Comparison of ENCODE assay signal across 8 cellular contexts in genomic region chr22:37199839-37200161, GRCh38. TPM values are rescaled to one million over a fixed set of nuclear protein-coding genes. Genes with fewer than 3 reads are reported as not detected.
DNase-seq lines count a peak whose midpoint lies in the region; ATAC-seq and TF ChIP-seq lines count a peak whose summit lies in the region.

No MANE protein-coding gene starts in this region.

- no peak for TF ChIP-seq CTCF in right atrium auricular region (IDR thresholded peaks at IDR 0.05)
- no peak for TF ChIP-seq CTCF in liver (IDR thresholded peaks at IDR 0.05; ENCODE audit: low read depth, low read length, missing input control)

- no peaks in the 10 kb centered on the region for H3K36me3 ChIP-seq in right atrium auricular region
- no peaks in the 10 kb centered on the region for H3K36me3 ChIP-seq in liver (ENCODE audit: control insufficient read depth in 4 of 4, insufficient read depth in 3 of 4, low read depth in 1 of 4, low read length in 3 of 4)

- H3K27ac Mint-ChIP-seq in activated CD8-positive, alpha-beta T cell treated with anti-CD3 and anti-CD28 coated beads, Interleukin-2, amount 10 ng/mL, durations not matched to agents 7 days and 5 days: peak overlapping the region; percentile 96

- intact Hi-C loops in Right ventricle myocardium inferior (cut with DNase I): loop anchor here (2.0 to 5.0 kb wide), 2 partner anchors 123 to 417 kb away; no protein-coding TSS in a partner anchor

- H3K4me3 ChIP-seq in right atrium auricular region (peak overlapping the region in 1 of 2 donors; percentile 70), liver (ENCODE audit: low read depth in 1 of 3, low read length in 3 of 3) (peak overlapping the region; percentile 27 to 50 (median 43))

- peak overlapping the region; percentile 87 for H3K4me3 Mint-ChIP-seq in activated CD8-positive, alpha-beta T cell treated with anti-CD3 and anti-CD28 coated beads, Interleukin-2, amount 10 ng/mL, durations not matched to agents 7 days and 5 days

- no peaks in the 10 kb centered on the region for H3K27me3 ChIP-seq in right atrium auricular region
- H3K27me3 ChIP-seq in liver (ENCODE audit: control insufficient read depth in 4 of 4, insufficient read depth in 4 of 4, low read length in 3 of 4): no peaks in the 10 kb centered on the region

- H3K36me3 Mint-ChIP-seq in activated CD8-positive, alpha-beta T cell treated with anti-CD3 and anti-CD28 coated beads, Interleukin-2, amount 10 ng/mL, durations not matched to agents 7 days and 5 days (ENCODE audit: low read depth): peaks cover 7% of the 10 kb centered on the region

- H3K9me3 ChIP-seq in right atrium auricular region (no peaks in the 10 kb centered on the region), liver (ENCODE audit: control insufficient read depth in 4 of 4, low read length in 3 of 4) (no peaks in the 10 kb centered on the region)

- ATAC-seq in Right ventricle myocardium inferior: no peak
- no peak for ATAC-seq in activated CD8-positive, alpha-beta T cell treated with anti-CD3 and anti-CD28 coated beads, Interleukin-2, amount 10 ng/mL, durations not matched to agents 7 days and 5 days
- ATAC-seq in HG02981 (IDR thresholded peaks at IDR 0.05; ENCODE audit: unreplicated experiment): no peak
- no peak for ATAC-seq in HG03457 (IDR thresholded peaks at IDR 0.05; ENCODE audit: unreplicated experiment)

- H3K27ac ChIP-seq in right atrium auricular region: peak overlapping the region; percentile 28 to 98
- peak overlapping the region; percentile 66 to 68 for H3K27ac ChIP-seq in liver (ENCODE audit: low read depth in 1 of 2, low read length in 2 of 2)

- TF ChIP-seq RAD21 in liver (IDR thresholded peaks at IDR 0.05): no peak

- peak overlapping the region; percentile 47 to 89 for H3K9ac ChIP-seq in liver (ENCODE audit: low read depth in 1 of 2, low read length in 2 of 2)

- H3K4me1 Mint-ChIP-seq in activated CD8-positive, alpha-beta T cell treated with anti-CD3 and anti-CD28 coated beads, Interleukin-2, amount 10 ng/mL, durations not matched to agents 7 days and 5 days (ENCODE audit: low read depth): peaks cover 66% of the 10 kb centered on the region

- POLR2A ChIA-PET in activated CD8-positive, alpha-beta T cell treated with anti-CD3 and anti-CD28 coated beads, Interleukin-2, amount 10 ng/mL, durations not matched to agents 7 days and 5 days (lab: Charles Lee): interaction anchor here (0.7 to 5.2 kb wide), 17 partner anchors 9 to 120 kb away, joined by 3 to 34 read pairs (median 7); partner anchors contain the start of genes IL2RB and RAC2

- WGBS in liver: 18% methylated on average over 9 of the region's 9 CpGs

- DNase-seq in right atrium auricular region (ENCODE audit: low spot score): no peak
- DNase-seq in Right ventricle myocardium inferior (ENCODE audit: missing footprints): no peak
- DNase-seq in activated CD8-positive, alpha-beta T cell treated with anti-CD3 and anti-CD28 coated beads, Interleukin-2, amount 10 ng/mL, durations not matched to agents 7 days and 5 days: no peak
- DNase-seq in SIG-M5 treated with dmso at 0.1 percent for 504 hours (lab: John Stamatoyannopoulos, UW; ENCODE audit: unreplicated experiment): no peak
- DNase-seq in NCI-H1694 (lab: John Stamatoyannopoulos, UW): no peak

- CTCF ChIA-PET in activated CD8-positive, alpha-beta T cell treated with anti-CD3 and anti-CD28 coated beads, Interleukin-2, amount 10 ng/mL, durations not matched to agents 7 days and 5 days (lab: Charles Lee): interaction anchor here (0.8 to 17.4 kb wide), 52 partner anchors 9 to 424 kb away, joined by 3 to 280 read pairs (median 6); partner anchors contain the start of genes C1QTNF6, CYTH4, IFT27 and IL2RB

- H3K9me3 Mint-ChIP-seq in activated CD8-positive, alpha-beta T cell treated with anti-CD3 and anti-CD28 coated beads, Interleukin-2, amount 10 ng/mL, durations not matched to agents 7 days and 5 days (ENCODE audit: insufficient read depth): no peaks in the 10 kb centered on the region

- no peaks in the 10 kb centered on the region for H3K27me3 Mint-ChIP-seq in activated CD8-positive, alpha-beta T cell treated with anti-CD3 and anti-CD28 coated beads, Interleukin-2, amount 10 ng/mL, durations not matched to agents 7 days and 5 days (ENCODE audit: low read depth)

- peaks cover 0 to 44% of the 10 kb centered on the region in 2 donors for H3K4me1 ChIP-seq in right atrium auricular region
- peaks cover 23 to 45% (median 38%) of the 10 kb centered on the region in 4 donors for H3K4me1 ChIP-seq in liver (ENCODE audit: control insufficient read depth in 4 of 4, insufficient read depth in 4 of 4, low read length in 3 of 4)

TF ChIP-seq in liver, 16 proteins besides CTCF, POLR2A, EP300 and RAD21:
- peak; percentile 51 for TF ChIP-seq FOXA1 (IDR thresholded peaks at IDR 0.05)
- peak; percentile 71 for TF ChIP-seq FOXA2 (IDR thresholded peaks at IDR 0.05)
- TF ChIP-seq HNF4A (conservative IDR thresholded peaks at IDR 0.05): peak in 1 of 2 donors; percentile 16
- TF ChIP-seq SP1 (IDR thresholded peaks at IDR 0.05): peak; percentile 46
- no peak for TF ChIP-seq GABPA (IDR thresholded peaks at IDR 0.05 in 1 of 2, conservative IDR thresholded peaks at IDR 0.05 in 1 of 2)
- TF ChIP-seq MAX (IDR thresholded peaks at IDR 0.05): no peak
- peak in 1 of 2 donors; percentile 10 for TF ChIP-seq RXRA (IDR thresholded peaks at IDR 0.05)

RNA-seq across cellular contexts. Expression of gene C1QTNF6, which starts 11.8 kb away (rescaled TPM):
- total RNA-seq in right atrium auricular region (1 to 10 TPM; 1.6 to 2.2 TPM), Right ventricle myocardium inferior (1.6 TPM), liver (1 to 10 TPM; 3.7 to 4.2 TPM)
- 1 to 10 TPM; 6.1 to 6.2 TPM for total RNA-seq in activated CD8-positive, alpha-beta T cell treated with anti-CD3 and anti-CD28 coated beads, Interleukin-2, amount 10 ng/mL, durations not matched to agents 7 days and 5 days
- 1 to 10 TPM; 3.1 to 4.5 TPM for polyA plus RNA-seq in liver

RNA-seq across cellular contexts. Expression of gene SSTR3, which starts 12.5 kb away (rescaled TPM):
- total RNA-seq in right atrium auricular region (not detected), Right ventricle myocardium inferior (not detected), liver (under 1 TPM in 1 of 2 donors, not detected in 1; 0.19 TPM)
- total RNA-seq in activated CD8-positive, alpha-beta T cell treated with anti-CD3 and anti-CD28 coated beads, Interleukin-2, amount 10 ng/mL, durations not matched to agents 7 days and 5 days: 1 to 10 TPM; 3.5 to 3.6 TPM
- polyA plus RNA-seq in liver: not detected

RNA-seq across cellular contexts. Expression of gene RAC2, which starts 44.3 kb away (rescaled TPM):
- 10 to 100 TPM in 1 of 2 donors, 1 to 10 TPM in 1; 2.9 to 10.3 TPM for total RNA-seq in right atrium auricular region
- 6.9 TPM for total RNA-seq in Right ventricle myocardium inferior
- total RNA-seq in activated CD8-positive, alpha-beta T cell treated with anti-CD3 and anti-CD28 coated beads, Interleukin-2, amount 10 ng/mL, durations not matched to agents 7 days and 5 days: 1,000 to 10,000 TPM; 1,167 to 1,252 TPM
- 10 to 100 TPM in 1 of 2 donors, 1 to 10 TPM in 1; 4.0 to 15.0 TPM for total RNA-seq in liver
- polyA plus RNA-seq in liver: 1 to 10 TPM; 6.1 to 8.7 TPM

RNA-seq across cellular contexts. Expression of gene IL2RB, which starts 50.1 kb away (rescaled TPM):
- 1 to 10 TPM in 1 of 2 donors, under 1 TPM in 1; 0.94 to 1.0 TPM for total RNA-seq in right atrium auricular region
- 1.3 TPM for total RNA-seq in Right ventricle myocardium inferior
- total RNA-seq in activated CD8-positive, alpha-beta T cell treated with anti-CD3 and anti-CD28 coated beads, Interleukin-2, amount 10 ng/mL, durations not matched to agents 7 days and 5 days: 100 to 1,000 TPM; 202 to 213 TPM
- total RNA-seq in liver: 1 to 10 TPM; 1.1 to 1.8 TPM
- polyA plus RNA-seq in liver: 1 to 10 TPM; 1.3 TPM

Comparison
In these comparisons a context has a peak if more than half of its experiments do, and no peak if none do; other contexts are left out.
1. RNA of gene RAC2, which starts 44.3 kb away (total RNA-seq): 1,167 to 1,252 TPM in activated CD8-positive, alpha-beta T cell treated with anti-CD3 and anti-CD28 coated beads, Interleukin-2, amount 10 ng/mL, durations not matched to agents 7 days and 5 days; 4.0 to 15.0 TPM in liver, 2.9 to 10.3 TPM in right atrium auricular region and 6.9 TPM in Right ventricle myocardium inferior (single experiment); every median in the first group is over 10 times any median in the second.